21 cellular contexts compared by ENCODE assay signal in the genomic region with DNA sequence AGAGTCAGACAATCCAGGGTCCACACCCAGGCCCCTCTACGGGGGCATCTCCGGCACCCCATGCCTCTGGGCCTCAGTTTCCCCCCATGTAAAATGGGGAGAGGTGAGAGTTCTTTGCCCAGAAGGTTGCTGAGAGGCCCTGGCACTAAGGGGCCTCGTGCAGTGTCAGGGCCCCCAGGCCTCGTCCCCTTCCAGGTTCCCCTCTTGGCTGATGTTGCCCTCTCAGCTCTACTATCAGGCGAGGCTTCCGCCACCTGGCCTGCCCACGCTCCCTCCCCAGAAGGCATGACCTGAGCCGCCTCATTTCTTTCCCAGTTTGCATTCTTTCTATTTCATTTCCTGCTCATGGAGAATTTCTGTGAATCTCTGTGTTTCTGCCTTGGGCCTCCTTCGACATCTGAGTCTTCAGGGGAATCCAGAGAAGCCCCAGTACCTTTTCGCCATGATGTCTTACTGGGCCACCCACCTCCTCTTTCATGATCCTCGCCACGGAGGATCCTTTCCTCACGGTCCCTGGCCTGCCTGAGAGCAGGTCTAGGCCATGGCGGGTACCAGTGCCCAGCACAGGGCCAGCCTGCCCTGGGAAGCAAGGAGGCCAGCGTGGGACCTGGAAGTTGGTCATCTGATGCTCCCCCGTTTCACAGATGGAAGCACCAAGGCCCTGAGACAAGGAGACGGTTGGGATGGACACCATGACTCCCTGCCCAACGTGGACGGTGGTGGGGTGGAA. TPM values are rescaled to one million over a fixed set of nuclear protein-coding genes. Genes with fewer than 3 reads are reported as not detected.
DNase-seq lines count a peak whose midpoint lies in the region; ATAC-seq and TF ChIP-seq lines count a peak whose summit lies in the region.
"Had no signal": no experiment of that assay in that cellular context is flagged by ENCODE, and none has a peak within 500 bp of the region (broad histone marks: within the 10 kb centered on the region; RNA-seq: fewer than 3 reads in every experiment).

No MANE protein-coding gene starts in this region.

- H3K27ac ChIP-seq in lower lobe of right lung: no peak overlapping the region
- H3K27ac ChIP-seq in spleen: no peak overlapping the region
- H3K27ac ChIP-seq: BLaER1 had no signal

- TF ChIP-seq CTCF in lower lobe of right lung (IDR thresholded peaks at IDR 0.05): no peak
- TF ChIP-seq CTCF in spleen (IDR thresholded peaks at IDR 0.05 in 8 of 11, conservative IDR thresholded peaks at IDR 0.05 in 3 of 11): no peak

- H3K36me3 ChIP-seq in lower lobe of right lung (peaks cover 68% of the 10 kb centered on the region), spleen (peaks cover 0 to 85% (median 76%) of the 10 kb centered on the region in 6 donors)
- H3K36me3 ChIP-seq: MG63 had no signal

- H3K36me3 Mint-ChIP-seq in activated naive CD8-positive, alpha-beta T cell: peaks cover 10% of the 10 kb centered on the region
- H3K36me3 Mint-ChIP-seq in activated naive CD8-positive, alpha-beta T cell treated with anti-CD3 and anti-CD28 coated beads for 36 hours: peaks cover 15% of the 10 kb centered on the region

- H3K4me3 ChIP-seq in lower lobe of right lung (no peak overlapping the region), spleen (no peak overlapping the region)
- H3K4me3 ChIP-seq: BLaER1, MG63 had no signal

- H3K9me3 Mint-ChIP-seq in activated naive CD8-positive, alpha-beta T cell (ENCODE audit: low read depth): no peaks in the 10 kb centered on the region
- H3K9me3 Mint-ChIP-seq in activated naive CD8-positive, alpha-beta T cell treated with anti-CD3 and anti-CD28 coated beads for 36 hours: no peaks in the 10 kb centered on the region

- no peaks in the 10 kb centered on the region for H3K9me3 ChIP-seq in lower lobe of right lung
- H3K9me3 ChIP-seq in spleen: no peaks in the 10 kb centered on the region
- H3K9me3 ChIP-seq: BLaER1, MG63 had no signal

- H3K4me3 Mint-ChIP-seq in activated naive CD8-positive, alpha-beta T cell: no peak overlapping the region
- H3K4me3 Mint-ChIP-seq in activated naive CD8-positive, alpha-beta T cell treated with anti-CD3 and anti-CD28 coated beads for 36 hours: no peak overlapping the region
- H3K4me3 Mint-ChIP-seq: CD4-positive, alpha-beta memory T cell had no signal

- no peaks in the 10 kb centered on the region for H3K4me1 Mint-ChIP-seq in activated naive CD8-positive, alpha-beta T cell (ENCODE audit: low read depth)
- H3K4me1 Mint-ChIP-seq in activated naive CD8-positive, alpha-beta T cell treated with anti-CD3 and anti-CD28 coated beads for 36 hours: no peaks in the 10 kb centered on the region

- TF ChIP-seq POLR2A in spleen (IDR thresholded peaks at IDR 0.05): no peak

- no peaks in the 10 kb centered on the region for H3K27me3 Mint-ChIP-seq in activated naive CD8-positive, alpha-beta T cell
- H3K27me3 Mint-ChIP-seq in activated naive CD8-positive, alpha-beta T cell treated with anti-CD3 and anti-CD28 coated beads for 36 hours: no peaks in the 10 kb centered on the region
- H3K27me3 Mint-ChIP-seq: CD4-positive, alpha-beta memory T cell had no signal

- WGBS in spleen, 5 donors: 90 to 93% (median 92%) methylated on average over 19 of the region's 19 CpGs

- no peak for DNase-seq in activated naive CD8-positive, alpha-beta T cell treated with anti-CD3 and anti-CD28 coated beads for 36 hours
- peak; percentile 13 for DNase-seq in lower lobe of right lung
- DNase-seq in spleen: peak; percentile 46
- no peak for DNase-seq in activated gamma-delta T cell treated with Interleukin-2 at 50 U/mL for 16 hours
- no peak for DNase-seq in C1 segment of cervical spinal cord (lab: John Stamatoyannopoulos, UW)
- no peak for DNase-seq in stimulated activated CD8-positive, alpha-beta memory T cell treated with anti-CD3 and anti-CD28 coated beads, Interleukin-4, amount 100 ng/mL, for 48 hours
- DNase-seq: CD4-positive, alpha-beta memory T cell; COR-L47; GOT3; HCEC 1CT; IMR-90; KG1; MG63; NCI-H1105 treated with DMSO at 0.1 percent for 48 hours; NCI-H146; NCI-H1930; NCI-H69; RPMI8226; SHP77 had no signal

- H3K4me1 ChIP-seq in lower lobe of right lung: no peaks in the 10 kb centered on the region
- no peaks in the 10 kb centered on the region for H3K4me1 ChIP-seq in spleen
- H3K4me1 ChIP-seq: BLaER1 had no signal

- H3K27ac Mint-ChIP-seq in activated naive CD8-positive, alpha-beta T cell: peak overlapping the region; percentile 50
- H3K27ac Mint-ChIP-seq in activated naive CD8-positive, alpha-beta T cell treated with anti-CD3 and anti-CD28 coated beads for 36 hours: no peak overlapping the region

- no peak for ATAC-seq in lower lobe of right lung

- intact Hi-C loops in lower lobe of right lung (cut with DNase I) (no loop called here), spleen (cut with DNase I; ENCODE audit: low total_unique reads) (no loop called here)

- H3K27me3 ChIP-seq in lower lobe of right lung (ENCODE audit: low read depth) (no peaks in the 10 kb centered on the region), spleen (replicated peaks in 1 of 7) (no peaks in the 10 kb centered on the region)
- H3K27me3 ChIP-seq: BLaER1, MG63 had no signal

RNA-seq across cellular contexts. Expression of gene MRFAP1, which starts 21.9 kb away (rescaled TPM):
- 100 to 1,000 TPM; 107 to 109 TPM for total RNA-seq in activated naive CD8-positive, alpha-beta T cell treated with anti-CD3 and anti-CD28 coated beads for 36 hours
- 211 TPM for total RNA-seq in lower lobe of right lung
- 100 to 1,000 TPM; 181 to 265 (median 227) TPM for total RNA-seq in spleen
- polyA plus RNA-seq in spleen: 100 to 1,000 TPM; 133 to 299 (median 191) TPM

RNA-seq across cellular contexts. Expression of gene MAN2B2, which starts 43.6 kb away (rescaled TPM):
- total RNA-seq in activated naive CD8-positive, alpha-beta T cell treated with anti-CD3 and anti-CD28 coated beads for 36 hours: 10 to 100 TPM; 10.6 to 10.9 TPM
- total RNA-seq in lower lobe of right lung (41.2 TPM), spleen (10 to 100 TPM; 25.8 to 40.3 (median 34.0) TPM)
- 10 to 100 TPM in 1 of 3 donors, 1 to 10 TPM in 2; 7.9 to 10.5 (median 9.0) TPM for polyA plus RNA-seq in spleen

Comparison
In these comparisons a context has a peak if more than half of its experiments do, and no peak if none do; other contexts are left out.
1. DNase-seq: peak in lower lobe of right lung (single experiment) and spleen (single experiment); none in activated naive CD8-positive, alpha-beta T cell treated with anti-CD3 and anti-CD28 coated beads for 36 hours (single experiment), activated gamma-delta T cell treated with Interleukin-2 at 50 U/mL for 16 hours (single experiment), C1 segment of cervical spinal cord (0 of 14) and stimulated activated CD8-positive, alpha-beta memory T cell treated with anti-CD3 and anti-CD28 coated beads, Interleukin-4, amount 100 ng/mL, for 48 hours (single experiment).